In genomic region chr5:143445726-143446125, GRCh38 we compare ENCODE assay signal across 20 cellular contexts. TPM values are rescaled to one million over a fixed set of nuclear protein-coding genes. Genes with fewer than 3 reads are reported as not detected.
A peak's percentile ranks its signal among the peaks of the same experiment; 100 is the strongest.
DNase-seq lines count a peak whose midpoint lies in the region; ATAC-seq and TF ChIP-seq lines count a peak whose summit lies in the region.
"Had no signal": no experiment of that assay in that cellular context is flagged by ENCODE, and none has a peak within 500 bp of the region (broad histone marks: within the 10 kb centered on the region; RNA-seq: fewer than 3 reads in every experiment).

No MANE protein-coding gene starts in this region.

- ATAC-seq in DND-41 (ENCODE audit: insufficient read depth, low read depth) (no peak), WTC11 (no peak), left colon (no peak)
- ATAC-seq: activated T-cell treated with anti-CD3 and anti-CD28 coated beads, Interleukin-2, amount 50 U/mL, for 4 hours; GM12878; left lung; natural killer cell; sciatic nerve had no signal

- CTCF ChIA-PET in HEK293 (lab: Yijun Ruan, JAX) = interaction anchor here (1.0 kb wide), 1 partner anchor 12 kb away, joined by 3 read pairs; no protein-coding TSS in a partner anchor
- CTCF ChIA-PET in WTC11 (lab: Charles Lee) = interaction anchor here (1.0 kb wide), 1 partner anchor 41 kb away, joined by 3 read pairs; no protein-coding TSS in a partner anchor
- CTCF ChIA-PET in Caco-2 (lab: Charles Lee) = interaction anchor here (0.6 to 0.7 kb wide), 2 partner anchors 98 to 720 kb away, joined by 3 to 4 read pairs; no protein-coding TSS in a partner anchor

- H3K4me3 ChIP-seq in DND-41 (ENCODE audit: low read depth in 1 of 2, low read length in 2 of 2) (no peak overlapping the region), HEK293 (ENCODE audit: low read depth, low read length) (no peak overlapping the region), SK-N-MC (peak overlapping the region; percentile 68), Caco-2 (ENCODE audit: low read depth, low read length) (no peak overlapping the region)
- H3K4me3 ChIP-seq: cardiac muscle cell, GM12878, left lung had no signal

- H3K36me3 Mint-ChIP-seq in WTC11 = no peaks in the 10 kb centered on the region
- H3K36me3 Mint-ChIP-seq in Caco-2 (ENCODE audit: insufficient read depth, unreplicated experiment) = no peaks in the 10 kb centered on the region
- H3K36me3 Mint-ChIP-seq: activated naive CD4-positive, alpha-beta T cell treated with anti-CD3 and anti-CD28 coated beads, Interleukin-2, amount 10 ng/mL, durations not matched to agents 7 days and 5 days; immature natural killer cell; natural killer cell had no signal

- no peak overlapping the region for H3K4me2 ChIP-seq in DND-41 (ENCODE audit: insufficient read depth, low read length)

- DNase-seq in DND-41 (no peak), SK-N-MC (ENCODE audit: low read depth, low spot score) (no peak), iPS-NIHi11 (ENCODE audit: low spot score) (peak; percentile 17), WTC11 (ENCODE audit: low spot score) (no peak), Caco-2 (no peak), left colon (no peak)
- DNase-seq: activated CD4-positive, alpha-beta T cell treated with anti-CD3 and anti-CD28 coated beads for 1 hour; activated naive CD4-positive, alpha-beta T cell treated with anti-CD3 and anti-CD28 coated beads, Interleukin-2, amount 10 ng/mL, durations not matched to agents 7 days and 5 days; activated T-cell treated with anti-CD3 and anti-CD28 coated beads, Interleukin-2, amount 50 U/mL, for 4 hours; CD4-positive, alpha-beta T cell; immature natural killer cell; left lung; natural killer cell; NCI-H1105 treated with DMSO at 0.1 percent for 48 hours; NCI-H524 had no signal

- H3K27me3 ChIP-seq in DND-41 (ENCODE audit: insufficient read depth, low read length, poor library complexity) (no peaks in the 10 kb centered on the region), Caco-2 (replicated peaks; ENCODE audit: control insufficient read depth, insufficient read depth, low read length) (no peaks in the 10 kb centered on the region)
- H3K27me3 ChIP-seq: cardiac muscle cell, left lung had no signal

- no peak overlapping the region for H3K4me3 Mint-ChIP-seq in WTC11
- no peak overlapping the region for H3K4me3 Mint-ChIP-seq in Caco-2 (ENCODE audit: unreplicated experiment)
- H3K4me3 Mint-ChIP-seq: activated naive CD4-positive, alpha-beta T cell treated with anti-CD3 and anti-CD28 coated beads, Interleukin-2, amount 10 ng/mL, durations not matched to agents 7 days and 5 days; activated T-cell treated with anti-CD3 and anti-CD28 coated beads, Interleukin-2, amount 50 U/mL, for 4 hours; CD4-positive, alpha-beta T cell; immature natural killer cell; natural killer cell had no signal

- H3K4me1 Mint-ChIP-seq in WTC11 (peaks cover 18% of the 10 kb centered on the region), Caco-2 (ENCODE audit: low read depth, unreplicated experiment) (no peaks in the 10 kb centered on the region)
- H3K4me1 Mint-ChIP-seq: activated naive CD4-positive, alpha-beta T cell treated with anti-CD3 and anti-CD28 coated beads, Interleukin-2, amount 10 ng/mL, durations not matched to agents 7 days and 5 days; immature natural killer cell; natural killer cell had no signal

- intact Hi-C loops in Caco-2 (cut with micrococcal nuclease; ENCODE audit: unreplicated experiment) = no loop called here
- intact Hi-C loops in left colon (cut with DNase I, micrococcal nuclease) = no loop called here

- no peak overlapping the region for H3K9ac ChIP-seq in DND-41 (ENCODE audit: low read depth, low read length)
- peak overlapping the region; percentile 69 for H3K9ac ChIP-seq in SK-N-MC (ENCODE audit: insufficient read length)
- H3K9ac ChIP-seq: parathyroid adenoma had no signal

- H3K27ac ChIP-seq in DND-41 (ENCODE audit: low read length) (no peak overlapping the region), HEK293 (ENCODE audit: extremely low read depth, low read depth, low read length) (no peak overlapping the region), SK-N-MC (peak overlapping the region; percentile 92)
- H3K27ac ChIP-seq: cardiac muscle cell, left lung, parathyroid adenoma had no signal

- H4K20me1 ChIP-seq in DND-41 (ENCODE audit: insufficient read depth, low read length) = no peaks in the 10 kb centered on the region

- POLR2A ChIA-PET in HEK293 (lab: Yijun Ruan, JAX) = interaction anchor here (0.6 kb wide), 1 partner anchor 653 kb away, joined by 6 read pairs; no protein-coding TSS in a partner anchor
- POLR2A ChIA-PET in WTC11 (lab: Charles Lee) = no interaction called here
- POLR2A ChIA-PET in Caco-2 (lab: Charles Lee) = no interaction called here

- H3K36me3 ChIP-seq in DND-41 (ENCODE audit: insufficient read depth, low read length) = no peaks in the 10 kb centered on the region
- H3K36me3 ChIP-seq in HEK293 (ENCODE audit: control insufficient read depth in 2 of 2, insufficient read depth in 1 of 2, low read length in 2 of 2) = no peaks in the 10 kb centered on the region
- H3K36me3 ChIP-seq in SK-N-MC (ENCODE audit: insufficient read depth, low read length) = no peaks in the 10 kb centered on the region
- no peaks in the 10 kb centered on the region for H3K36me3 ChIP-seq in Caco-2 (ENCODE audit: control insufficient read depth, insufficient read depth, low read length)
- H3K36me3 ChIP-seq: cardiac muscle cell, left lung had no signal

- H2AFZ ChIP-seq in DND-41 (ENCODE audit: low read depth, low read length) = peak overlapping the region; percentile 36; the same call in 1 of the 2 replicates
- H2AFZ ChIP-seq: parathyroid adenoma had no signal

- no TSS peak for BruUV-seq in Caco-2 (replicated peaks; lab: Mats Ljungman, UMichigan)

- H3K9me3 ChIP-seq in DND-41 (ENCODE audit: insufficient read depth, low read length, severe bottlenecking) = no peaks in the 10 kb centered on the region
- H3K9me3 ChIP-seq in HEK293 (ENCODE audit: control insufficient read depth, insufficient read depth, low read depth, low read length) = no peaks in the 10 kb centered on the region
- no peaks in the 10 kb centered on the region for H3K9me3 ChIP-seq in SK-N-MC (ENCODE audit: low read depth, low read length)
- H3K9me3 ChIP-seq in Caco-2 = no peaks in the 10 kb centered on the region
- H3K9me3 ChIP-seq: left lung had no signal

- H3K4me1 ChIP-seq in DND-41 (ENCODE audit: insufficient read depth, low read length) (peaks cover 7% of the 10 kb centered on the region; the same call in 1 of the 2 replicates), HEK293 (ENCODE audit: control insufficient read depth, insufficient read depth, low read length) (peaks cover 9% of the 10 kb centered on the region), Caco-2 (no peaks in the 10 kb centered on the region)
- H3K4me1 ChIP-seq: left lung, parathyroid adenoma had no signal

- TF ChIP-seq CTCF in DND-41 (IDR thresholded peaks at IDR 0.05; ENCODE audit: borderline replicate concordance, extremely low read depth, low read length, poor library complexity, severe bottlenecking) (no peak), HEK293 (tag by site-specific recombination; IDR thresholded peaks at IDR 0.05) (no peak), WTC11 (IDR thresholded peaks at IDR 0.05) (no peak), Caco-2 (IDR thresholded peaks at IDR 0.05; ENCODE audit: insufficient read depth in 1 of 2, low read depth in 1 of 2, low read length in 1 of 2, severe bottlenecking in 1 of 2, unreplicated experiment in 1 of 2) (no peak)

- no peaks in the 10 kb centered on the region for H3K9me3 Mint-ChIP-seq in WTC11
- no peaks in the 10 kb centered on the region for H3K9me3 Mint-ChIP-seq in Caco-2 (ENCODE audit: unreplicated experiment)
- H3K9me3 Mint-ChIP-seq: activated naive CD4-positive, alpha-beta T cell treated with anti-CD3 and anti-CD28 coated beads, Interleukin-2, amount 10 ng/mL, durations not matched to agents 7 days and 5 days; activated T-cell treated with anti-CD3 and anti-CD28 coated beads, Interleukin-2, amount 50 U/mL, for 4 hours; CD4-positive, alpha-beta T cell; immature natural killer cell; natural killer cell had no signal

- no peaks in the 10 kb centered on the region for H3K27me3 Mint-ChIP-seq in WTC11 (ENCODE audit: low read depth)
- H3K27me3 Mint-ChIP-seq in Caco-2 (ENCODE audit: insufficient read depth, unreplicated experiment) = no peaks in the 10 kb centered on the region
- H3K27me3 Mint-ChIP-seq: activated naive CD4-positive, alpha-beta T cell treated with anti-CD3 and anti-CD28 coated beads, Interleukin-2, amount 10 ng/mL, durations not matched to agents 7 days and 5 days; CD4-positive, alpha-beta T cell had no signal

- no peaks in the 10 kb centered on the region for H3K79me2 ChIP-seq in DND-41 (ENCODE audit: insufficient read depth, low read length)
- H3K79me2 ChIP-seq: parathyroid adenoma had no signal

- H3K27ac Mint-ChIP-seq in WTC11 (no peak overlapping the region), Caco-2 (ENCODE audit: unreplicated experiment) (no peak overlapping the region)
- H3K27ac Mint-ChIP-seq: activated naive CD4-positive, alpha-beta T cell treated with anti-CD3 and anti-CD28 coated beads, Interleukin-2, amount 10 ng/mL, durations not matched to agents 7 days and 5 days; CD4-positive, alpha-beta T cell; immature natural killer cell; natural killer cell had no signal

TF ChIP-seq in HEK293, 187 proteins besides CTCF, POLR2A, EP300 and RAD21 (continues in another document):
- TF ChIP-seq ZNF19 (tag by site-specific recombination; IDR thresholded peaks at IDR 0.05; ENCODE audit: low read depth) (no peak), GFI1B (tag by site-specific recombination; IDR thresholded peaks at IDR 0.05) (no peak), ZBTB48 (tag by site-specific recombination; IDR thresholded peaks at IDR 0.05) (no peak)

TF ChIP-seq in WTC11, 78 proteins besides CTCF, POLR2A, EP300 and RAD21 (continues in another document):
- TF ChIP-seq NR1H2 (CRISPR knock-in tag; IDR thresholded peaks at IDR 0.05) (no peak), FOXP4 (CRISPR knock-in tag; IDR thresholded peaks at IDR 0.05) (no peak), ZNF219 (CRISPR knock-in tag; IDR thresholded peaks at IDR 0.05; ENCODE audit: borderline replicate concordance) (no peak)

RNA-seq across cellular contexts. Expression of gene NR3C1, which starts 42.2 kb away (rescaled TPM):
- total RNA-seq in WTC11 (2021) = 8.7 to 15.0 TPM (median 9.3 TPM) in 3 replicates
- total RNA-seq in Caco-2 (2022) = 15.4 and 17.5 TPM in 2 replicates
- 10 to 100 TPM; 19.9 to 26.3 TPM for total RNA-seq in left colon
